1 cellular context compared by ENCODE assay signal in genomic region chr3:197317250-197317963, GRCh38.
TF ChIP-seq lines count a peak whose summit lies in the region.

No MANE protein-coding gene starts in this region.

TF ChIP-seq in HepG2, 621 proteins besides CTCF, POLR2A, EP300 and RAD21 (continued from another document):
- TF ChIP-seq NFKB2 (CRISPR knock-in tag; IDR thresholded peaks at IDR 0.05; ENCODE audit: borderline replicate concordance) (no peak), MED13 (CRISPR knock-in tag; IDR thresholded peaks at IDR 0.05) (no peak), ARNT2 (CRISPR knock-in tag; IDR thresholded peaks at IDR 0.05; ENCODE audit: low read depth) (no peak), FOXC1 (CRISPR knock-in tag; IDR thresholded peaks at IDR 0.05; ENCODE audit: borderline replicate concordance) (no peak), PAWR (CRISPR knock-in tag; IDR thresholded peaks at IDR 0.05; ENCODE audit: borderline replicate concordance) (no peak)
